In genomic region chr6:159788276-159788675, GRCh38 we compare ENCODE assay signal across 9 cellular contexts. TPM values are rescaled to one million over a fixed set of nuclear protein-coding genes. Genes with fewer than 3 reads are reported as not detected.
DNase-seq lines count a peak whose midpoint lies in the region; ATAC-seq and TF ChIP-seq lines count a peak whose summit lies in the region.
"Had no signal": no experiment of that assay in that cellular context is flagged by ENCODE, and none has a peak within 500 bp of the region (broad histone marks: within the 10 kb centered on the region; RNA-seq: fewer than 3 reads in every experiment).

No MANE protein-coding gene starts in this region.

- no peak for TF ChIP-seq CTCF in right atrium auricular region (IDR thresholded peaks at IDR 0.05)

- H3K27ac Mint-ChIP-seq in activated T-cell treated with anti-CD3 and anti-CD28 coated beads, Interleukin-2, amount 50 U/mL, for 24 hours, result peak overlapping the region; percentile 100

- H3K36me3 ChIP-seq in HUES6 (ENCODE audit: control insufficient read depth, insufficient read depth, low read length) (peaks cover 67% of the 10 kb centered on the region), right atrium auricular region (peaks cover 54% of the 10 kb centered on the region)

- peak overlapping the region; percentile 69; the same call in 1 of the 2 replicates for H3K27ac ChIP-seq in HUES6 (ENCODE audit: low read depth, low read length)
- H3K27ac ChIP-seq in right atrium auricular region, result peak overlapping the region; percentile 99

- H3K4me3 Mint-ChIP-seq in activated T-cell treated with anti-CD3 and anti-CD28 coated beads, Interleukin-2, amount 50 U/mL, for 24 hours, result peak overlapping the region; percentile 98

- H3K9me3 ChIP-seq in HUES6 (ENCODE audit: control insufficient read depth, insufficient read depth, low read depth, low read length) (no peaks in the 10 kb centered on the region), right atrium auricular region (no peaks in the 10 kb centered on the region)

- no peak for ATAC-seq in GM19397 (IDR thresholded peaks at IDR 0.05; ENCODE audit: unreplicated experiment)
- ATAC-seq in GM19351 (IDR thresholded peaks at IDR 0.05; ENCODE audit: unreplicated experiment), result no peak

- H3K4me3 ChIP-seq in HUES6 (ENCODE audit: low read depth, low read length) (peak overlapping the region; percentile 94), right atrium auricular region (peak overlapping the region; percentile 92 to 99)

- H3K4me1 ChIP-seq in HUES6 (ENCODE audit: control insufficient read depth, insufficient read depth, low read length) (peaks cover 24% of the 10 kb centered on the region), right atrium auricular region (peaks cover 0 to 48% of the 10 kb centered on the region in 2 donors)

- peak; percentile 35 for DNase-seq in activated T-cell treated with anti-CD3 and anti-CD28 coated beads, Interleukin-2, amount 50 U/mL, for 24 hours
- DNase-seq in right atrium auricular region (ENCODE audit: low spot score), result no peak
- peak; percentile 36 for DNase-seq in stimulated activated CD8-positive, alpha-beta memory T cell treated with anti-CD3 and anti-CD28 coated beads, Interleukin-4, amount 100 ng/mL, for 48 hours
- DNase-seq in DMS79 treated with DMSO at 0.1 percent for 48 hours (lab: John Stamatoyannopoulos, UW), result no peak
- DNase-seq in NCI-H2171 treated with DMSO at 0.1 percent for 48 hours (lab: John Stamatoyannopoulos, UW), result no peak

- no peaks in the 10 kb centered on the region for H3K27me3 Mint-ChIP-seq in activated T-cell treated with anti-CD3 and anti-CD28 coated beads, Interleukin-2, amount 50 U/mL, for 24 hours

- peak overlapping the region; percentile 90 for H3K9ac ChIP-seq in HUES6 (ENCODE audit: low read length)

- peaks cover 96% of the 10 kb centered on the region for H3K36me3 Mint-ChIP-seq in activated T-cell treated with anti-CD3 and anti-CD28 coated beads, Interleukin-2, amount 50 U/mL, for 24 hours (ENCODE audit: low read depth)

- peaks cover 62% of the 10 kb centered on the region for H3K4me1 Mint-ChIP-seq in activated T-cell treated with anti-CD3 and anti-CD28 coated beads, Interleukin-2, amount 50 U/mL, for 24 hours (ENCODE audit: low read depth)

- H3K27me3 ChIP-seq in HUES6 (ENCODE audit: control insufficient read depth, insufficient read depth, low read length) (no peaks in the 10 kb centered on the region), right atrium auricular region (no peaks in the 10 kb centered on the region)

- H3K9me3 Mint-ChIP-seq in activated T-cell treated with anti-CD3 and anti-CD28 coated beads, Interleukin-2, amount 50 U/mL, for 24 hours, result no peaks in the 10 kb centered on the region

RNA-seq across cellular contexts. Expression of gene TCP1, which starts 1.1 kb away (rescaled TPM):
- total RNA-seq in right atrium auricular region, result 100 to 1,000 TPM; 101 to 102 TPM

RNA-seq across cellular contexts. Expression of gene MRPL18, which starts 2.0 kb away (rescaled TPM):
- total RNA-seq in right atrium auricular region, result 10 to 100 TPM; 62.3 to 66.0 TPM

RNA-seq across cellular contexts. Expression of gene PNLDC1, which starts 11.8 kb away (rescaled TPM):
- under 1 TPM in 1 of 2 donors, not detected in 1; 0.33 TPM for total RNA-seq in right atrium auricular region
- total RNA-seq: NCI-H460 had no signal

RNA-seq across cellular contexts. Expression of gene ACAT2, which starts 26.4 kb away (rescaled TPM):
- 1 to 10 TPM; 1.5 to 1.6 TPM for total RNA-seq in right atrium auricular region

Comparison
In these comparisons a context has a peak if more than half of its experiments do, and no peak if none do; other contexts are left out.
1. DNase-seq: peak in activated T-cell treated with anti-CD3 and anti-CD28 coated beads, Interleukin-2, amount 50 U/mL, for 24 hours (single experiment) and stimulated activated CD8-positive, alpha-beta memory T cell treated with anti-CD3 and anti-CD28 coated beads, Interleukin-4, amount 100 ng/mL, for 48 hours (single experiment); none in right atrium auricular region (single experiment), DMS79 treated with DMSO at 0.1 percent for 48 hours (single experiment) and NCI-H2171 treated with DMSO at 0.1 percent for 48 hours (single experiment).